Comparison of ENCODE assay signal across 31 cellular contexts in the genomic region with DNA sequence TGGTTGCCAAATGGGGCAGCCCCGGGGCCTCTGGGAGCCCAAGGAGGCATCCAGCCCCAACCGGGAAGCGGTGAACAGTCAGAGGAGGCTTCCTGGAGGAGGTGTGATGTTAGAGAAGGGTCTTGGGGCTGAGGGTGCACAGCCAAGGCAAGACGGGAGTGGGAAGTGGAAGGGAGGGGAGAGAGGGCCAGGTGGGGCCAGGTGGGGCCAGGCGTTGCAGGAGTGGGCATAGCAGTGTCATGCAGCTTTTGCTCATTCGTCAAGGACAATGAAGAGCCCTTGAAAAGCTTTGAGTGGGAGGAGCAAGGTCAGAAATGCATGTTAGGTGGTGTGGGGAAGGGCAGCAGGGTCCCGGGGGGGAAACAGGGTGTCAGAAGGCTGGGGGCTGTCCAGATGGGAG. TPM values are rescaled to one million over a fixed set of nuclear protein-coding genes. Genes with fewer than 3 reads are reported as not detected.
DNase-seq lines count a peak whose midpoint lies in the region; ATAC-seq and TF ChIP-seq lines count a peak whose summit lies in the region.
"Had no signal": no experiment of that assay in that cellular context is flagged by ENCODE, and none has a peak within 500 bp of the region (broad histone marks: within the 10 kb centered on the region; RNA-seq: fewer than 3 reads in every experiment).

No MANE protein-coding gene starts in this region.

- H3K36me3 ChIP-seq in CD8-positive, alpha-beta T cell (ENCODE audit: insufficient read depth, low read length), result no peaks in the 10 kb centered on the region
- H3K36me3 ChIP-seq in endodermal cell (ENCODE audit: control insufficient read depth, insufficient read depth, low read length) (no peaks in the 10 kb centered on the region), esophagus muscularis mucosa (no peaks in the 10 kb centered on the region)
- H3K36me3 ChIP-seq: heart right ventricle, ovary, SJSA1, spleen, upper lobe of left lung had no signal

- peaks cover 6% of the 10 kb centered on the region for H3K23me2 ChIP-seq in H9 (ENCODE audit: insufficient read length, low read depth, low read length, poor library complexity, severe bottlenecking)

- no peak overlapping the region for H3K23ac ChIP-seq in H9 (ENCODE audit: insufficient read length, low read depth, low read length)

- H3K36me3 Mint-ChIP-seq in CD8-positive, alpha-beta T cell, result no peaks in the 10 kb centered on the region
- peaks cover 0 to 15% (median 9%) of the 10 kb centered on the region in 3 experiments; a peak in 3 of 7 replicates for H3K36me3 Mint-ChIP-seq in H9 (ENCODE audit: insufficient read depth in 1 of 3, low read depth in 3 of 3)
- H3K36me3 Mint-ChIP-seq in endodermal cell (ENCODE audit: low read depth), result peaks cover 19% of the 10 kb centered on the region
- no peaks in the 10 kb centered on the region for H3K36me3 Mint-ChIP-seq in nephron (ENCODE audit: low read depth)
- no peaks in the 10 kb centered on the region for H3K36me3 Mint-ChIP-seq in natural killer cell
- H3K36me3 Mint-ChIP-seq: activated CD4-positive, alpha-beta memory T cell treated with anti-CD3 and anti-CD28 coated beads for 36 hours; T-cell had no signal

- no peak overlapping the region for H4K91ac ChIP-seq in H9 (ENCODE audit: insufficient read length, low read depth, low read length)

- H4K8ac ChIP-seq in H9 (replicated peaks; ENCODE audit: insufficient read length, low read depth, low read length), result no peak overlapping the region

- H3K9ac ChIP-seq in H9 (ENCODE audit: extremely low read depth, insufficient read length, low read length) (no peak overlapping the region), endodermal cell (ENCODE audit: extremely low read depth, low read length, poor library complexity, severe bottlenecking) (no peak overlapping the region)

- no peak overlapping the region for H3K4me3 ChIP-seq in CD8-positive, alpha-beta T cell (ENCODE audit: low read depth, low read length)
- H3K4me3 ChIP-seq in endodermal cell (ENCODE audit: low read length) (peak overlapping the region; percentile 83), esophagus muscularis mucosa (no peak overlapping the region)
- H3K4me3 ChIP-seq: heart right ventricle, ovary, SJSA1, spleen had no signal

- H2BK15ac ChIP-seq in H9 (ENCODE audit: low read depth, low read length), result no peak overlapping the region

- peaks cover 16% of the 10 kb centered on the region for H3K27me3 ChIP-seq in CD8-positive, alpha-beta T cell (ENCODE audit: insufficient read depth, low read length)
- H3K27me3 ChIP-seq in H9 (ENCODE audit: insufficient read depth, low read length) (no peaks in the 10 kb centered on the region), endodermal cell (ENCODE audit: control insufficient read depth, insufficient read depth, low read length, poor library complexity, severe bottlenecking) (no peaks in the 10 kb centered on the region), esophagus muscularis mucosa (peaks cover 0 to 80% (median 32%) of the 10 kb centered on the region in 4 donors)
- H3K27me3 ChIP-seq: ovary had no signal

- ATAC-seq in CD8-positive, alpha-beta T cell, result no peak
- no peak for ATAC-seq in natural killer cell
- no peak for ATAC-seq in sciatic nerve
- ATAC-seq: left cardiac atrium, right cardiac atrium, T-cell had no signal

- H4K5ac ChIP-seq in H9 (ENCODE audit: insufficient read length, low read depth, low read length), result no peak overlapping the region

- H3K27me3 Mint-ChIP-seq in CD8-positive, alpha-beta T cell (ENCODE audit: low read depth), result peaks cover 42% of the 10 kb centered on the region
- peaks cover 3% of the 10 kb centered on the region for H3K27me3 Mint-ChIP-seq in H9 (ENCODE audit: low read depth)
- H3K27me3 Mint-ChIP-seq in endodermal cell (ENCODE audit: insufficient read depth), result no peaks in the 10 kb centered on the region
- H3K27me3 Mint-ChIP-seq in nephron (ENCODE audit: low read depth), result peaks cover 7% of the 10 kb centered on the region
- peaks cover 40 to 44% of the 10 kb centered on the region in 2 donors for H3K27me3 Mint-ChIP-seq in natural killer cell (ENCODE audit: low read depth in 2 of 2)

- no peak overlapping the region for H3K56ac ChIP-seq in H9 (ENCODE audit: insufficient read length, low read depth, low read length)

- no peaks in the 10 kb centered on the region for H4K20me1 ChIP-seq in H9 (ENCODE audit: control insufficient read depth, insufficient read depth, insufficient read length)

- no peak overlapping the region for H3K14ac ChIP-seq in H9 (ENCODE audit: insufficient read depth, low read length)

- no peak overlapping the region for H2BK5ac ChIP-seq in H9 (ENCODE audit: insufficient read length, low read length)

- H2AFZ ChIP-seq in H9 (ENCODE audit: low read length), result no peak overlapping the region

- peak overlapping the region; percentile 29 for H3K4me3 Mint-ChIP-seq in CD8-positive, alpha-beta T cell
- H3K4me3 Mint-ChIP-seq in H9, result peak overlapping the region; percentile 77 to 84
- peak overlapping the region; percentile 75 for H3K4me3 Mint-ChIP-seq in endodermal cell
- H3K4me3 Mint-ChIP-seq in nephron, result peak overlapping the region; percentile 84 to 90 (median 86)
- no peak overlapping the region for H3K4me3 Mint-ChIP-seq in natural killer cell
- H3K4me3 Mint-ChIP-seq: activated CD4-positive, alpha-beta memory T cell treated with anti-CD3 and anti-CD28 coated beads for 36 hours; activated T-helper 1 cell treated with anti-CD3 and anti-CD28 coated beads, Interleukin-12 subunit alpha, Interleukin-12 subunit beta, Interleukin-2, Interleukin-4 antibody, amounts not matched to agents 30 ng/mL and 10 ng/mL and 1 ng/mL, durations not matched to agents 14 hours and 24 hours and 36 hours had no signal

- no peak for TF ChIP-seq CTCF in CD8-positive, alpha-beta T cell (IDR thresholded peaks at IDR 0.05)
- TF ChIP-seq CTCF in H9 (conservative IDR thresholded peaks at IDR 0.05) (no peak), endodermal cell (conservative IDR thresholded peaks at IDR 0.05) (no peak), nephron (IDR thresholded peaks at IDR 0.05; ENCODE audit: unreplicated experiment in 3 of 3) (no peak), esophagus muscularis mucosa (IDR thresholded peaks at IDR 0.05) (no peak), natural killer cell (IDR thresholded peaks at IDR 0.05) (no peak)

- CTCF ChIA-PET in CD8-positive, alpha-beta T cell (lab: Charles Lee), result no interaction called here

- H3K4me1 ChIP-seq in CD8-positive, alpha-beta T cell (ENCODE audit: insufficient read depth, low read length), result peaks cover 8% of the 10 kb centered on the region
- no peaks in the 10 kb centered on the region for H3K4me1 ChIP-seq in H9 (ENCODE audit: insufficient read depth, low read length)
- no peaks in the 10 kb centered on the region for H3K4me1 ChIP-seq in endodermal cell (ENCODE audit: control insufficient read depth, insufficient read depth, low read length)
- peaks cover 10 to 17% (median 16%) of the 10 kb centered on the region in 4 donors for H3K4me1 ChIP-seq in esophagus muscularis mucosa
- H3K4me1 ChIP-seq: SJSA1 had no signal

- DNase-seq in CD8-positive, alpha-beta T cell, result no peak
- DNase-seq in H9, result no peak
- no peak for DNase-seq in endodermal cell
- no peak for DNase-seq in esophagus muscularis mucosa (ENCODE audit: extremely low spot score)
- no peak for DNase-seq in natural killer cell
- no peak for DNase-seq in sciatic nerve (ENCODE audit: low spot score)
- DNase-seq in SHP77 treated with DMSO at 0.1 percent for 48 hours (lab: John Stamatoyannopoulos, UW), result no peak
- DNase-seq: ACHN; activated CD4-positive, alpha-beta memory T cell treated with anti-CD3 and anti-CD28 coated beads for 36 hours; activated CD4-positive, CD25-positive, alpha-beta regulatory T cell treated with anti-CD3 and anti-CD28 coated beads, Interleukin-2, amount 50 U/mL, for 72 hours; activated CD8-positive, alpha-beta memory T cell treated with anti-CD3 and anti-CD28 coated beads, Interleukin-2, amount 50 U/mL, for 4 hours; activated naive CD4-positive, alpha-beta T cell treated with anti-CD3 and anti-CD28 coated beads, Interleukin-2, amount 50 U/mL, for 16 hours; DND-41; foreskin fibroblast; heart right ventricle; left cardiac atrium; MV-4-11; NCI-H526; right cardiac atrium; spleen; stimulated activated CD4-positive, alpha-beta T cell treated with anti-CD3 and anti-CD28 coated beads, Interleukin-2, amount 100 ng/mL, for 48 hours; T-cell had no signal

- H3K27ac ChIP-seq in CD8-positive, alpha-beta T cell (ENCODE audit: low read depth, low read length), result no peak overlapping the region
- H3K27ac ChIP-seq in H9 (ENCODE audit: insufficient read length, low read depth, low read length) (no peak overlapping the region), endodermal cell (ENCODE audit: low read depth, low read length) (no peak overlapping the region), esophagus muscularis mucosa (replicated peaks in 1 of 4) (no peak overlapping the region)
- H3K27ac ChIP-seq: heart right ventricle, ovary, SJSA1, spleen had no signal

- no peaks in the 10 kb centered on the region for H3K79me2 ChIP-seq in H9 (ENCODE audit: insufficient read depth, low read length)

- no peak overlapping the region for H2BK120ac ChIP-seq in H9 (ENCODE audit: low read depth, low read length, poor library complexity, severe bottlenecking)

- H2BK12ac ChIP-seq in H9 (ENCODE audit: insufficient read length, low read depth, low read length), result no peak overlapping the region

- H3K4me2 ChIP-seq in H9 (ENCODE audit: insufficient read depth, insufficient read length, low read length), result no peak overlapping the region

- H3K9me3 ChIP-seq in CD8-positive, alpha-beta T cell (ENCODE audit: low read length), result no peaks in the 10 kb centered on the region
- H3K9me3 ChIP-seq in H9 (ENCODE audit: control insufficient read depth, low read depth, low read length) (no peaks in the 10 kb centered on the region), endodermal cell (ENCODE audit: control insufficient read depth, low read length) (no peaks in the 10 kb centered on the region), esophagus muscularis mucosa (no peaks in the 10 kb centered on the region)
- H3K9me3 ChIP-seq: heart right ventricle, ovary, SJSA1, spleen, upper lobe of left lung had no signal

- H3K79me1 ChIP-seq in H9 (ENCODE audit: insufficient read depth, low read depth, low read length, poor library complexity, severe bottlenecking), result no peaks in the 10 kb centered on the region

- TF ChIP-seq POLR2A in esophagus muscularis mucosa (IDR thresholded peaks at IDR 0.05; ENCODE audit: low read depth), result no peak

- no peak overlapping the region for H2BK20ac ChIP-seq in H9 (ENCODE audit: low read depth, low read length, poor library complexity, severe bottlenecking)

- H3T11ph ChIP-seq in H9 (ENCODE audit: low read length), result no peak overlapping the region

- no peak for TF ChIP-seq EP300 in esophagus muscularis mucosa (IDR thresholded peaks at IDR 0.05)

- no CpG with 5 or more reads among the region's 7 CpGs for WGBS in H9 (ENCODE audit: extremely low coverage, insufficient read length, low lambda C conversion rate)
- WGBS in endodermal cell (ENCODE audit: insufficient coverage in 1 of 2, insufficient read length in 1 of 2), 2 experiments, result 77 to 87% methylated on average over 7 of the region's 7 CpGs
- 42% methylated on average over 7 of the region's 7 CpGs for WGBS in esophagus muscularis mucosa

- no peak overlapping the region for H3K18ac ChIP-seq in H9 (ENCODE audit: insufficient read length, low read depth, low read length)

- intact Hi-C loops in CD8-positive, alpha-beta T cell (cut with DNase I, micrococcal nuclease), result no loop called here
- intact Hi-C loops in esophagus muscularis mucosa (cut with DNase I) (no loop called here), natural killer cell (cut with micrococcal nuclease) (no loop called here), sciatic nerve (cut with DNase I) (no loop called here)

- H3K9me3 Mint-ChIP-seq in CD8-positive, alpha-beta T cell, result no peaks in the 10 kb centered on the region
- H3K9me3 Mint-ChIP-seq in H9, result no peaks in the 10 kb centered on the region
- H3K9me3 Mint-ChIP-seq in endodermal cell, result no peaks in the 10 kb centered on the region
- no peaks in the 10 kb centered on the region for H3K9me3 Mint-ChIP-seq in nephron
- H3K9me3 Mint-ChIP-seq in natural killer cell, result no peaks in the 10 kb centered on the region
- H3K9me3 Mint-ChIP-seq: activated CD4-positive, alpha-beta memory T cell treated with anti-CD3 and anti-CD28 coated beads for 36 hours; activated T-helper 1 cell treated with anti-CD3 and anti-CD28 coated beads, Interleukin-12 subunit alpha, Interleukin-12 subunit beta, Interleukin-2, Interleukin-4 antibody, amounts not matched to agents 30 ng/mL and 10 ng/mL and 1 ng/mL, durations not matched to agents 14 hours and 24 hours and 36 hours; T-cell had no signal

- no peak overlapping the region for H3K27ac Mint-ChIP-seq in CD8-positive, alpha-beta T cell
- peak overlapping the region in 2 of 3 experiments; percentile 61 to 86; a peak in 2 of 7 replicates for H3K27ac Mint-ChIP-seq in H9
- H3K27ac Mint-ChIP-seq in endodermal cell, result no peak overlapping the region
- peak overlapping the region in 2 of 3 experiments; percentile 55 to 84 for H3K27ac Mint-ChIP-seq in nephron
- H3K27ac Mint-ChIP-seq in natural killer cell, result no peak overlapping the region
- H3K27ac Mint-ChIP-seq: activated CD4-positive, alpha-beta memory T cell treated with anti-CD3 and anti-CD28 coated beads for 36 hours; activated T-helper 1 cell treated with anti-CD3 and anti-CD28 coated beads, Interleukin-12 subunit alpha, Interleukin-12 subunit beta, Interleukin-2, Interleukin-4 antibody, amounts not matched to agents 30 ng/mL and 10 ng/mL and 1 ng/mL, durations not matched to agents 14 hours and 24 hours and 36 hours had no signal

- H3K4me1 Mint-ChIP-seq in CD8-positive, alpha-beta T cell (ENCODE audit: low read depth), result peaks cover 8% of the 10 kb centered on the region
- H3K4me1 Mint-ChIP-seq in H9 (peaks cover 32 to 47% of the 10 kb centered on the region in 2 experiments), endodermal cell (peaks cover 16% of the 10 kb centered on the region), nephron (peaks cover 39% of the 10 kb centered on the region), natural killer cell (peaks cover 5 to 13% of the 10 kb centered on the region in 2 donors)

- H2AK5ac ChIP-seq in H9 (ENCODE audit: insufficient read length, low read length), result no peak overlapping the region

- POLR2A ChIA-PET in CD8-positive, alpha-beta T cell (lab: Charles Lee), result no interaction called here

- no peak overlapping the region for H3K4ac ChIP-seq in H9 (ENCODE audit: low read depth, low read length)

RNA-seq across cellular contexts. Expression of gene FBN3, which starts 1.8 kb away (rescaled TPM):
- total RNA-seq in CD8-positive, alpha-beta T cell, result under 1 TPM; 0.03 to 0.06 TPM
- total RNA-seq in H9 (2021) (24.9 and 31.0 TPM in 2 replicates), endodermal cell (100 to 1,000 TPM; 105 to 143 TPM), esophagus muscularis mucosa (under 1 TPM in 1 of 4 donors, not detected in 3; under 0.01 TPM), natural killer cell (under 1 TPM in 1 of 3 donors, not detected in 2; 0.25 TPM), sciatic nerve (0.85 TPM)
- polyA plus RNA-seq in endodermal cell (2013, experiment 1 of 2), result 19.4 TPM
- polyA plus RNA-seq in endodermal cell (2013, experiment 2 of 2), result 21.4 TPM
- total RNA-seq: activated CD4-positive, alpha-beta memory T cell treated with anti-CD3 and anti-CD28 coated beads for 36 hours; activated T-helper 1 cell treated with anti-CD3 and anti-CD28 coated beads, Interleukin-12 subunit alpha, Interleukin-12 subunit beta, Interleukin-2, Interleukin-4 antibody, amounts not matched to agents 30 ng/mL and 10 ng/mL and 1 ng/mL, durations not matched to agents 14 hours and 24 hours and 36 hours; bronchial epithelial cell; left cardiac atrium; LHCN-M2; mesenteric fat pad; right cardiac atrium; SJSA1; spleen had no signal
- polyA plus RNA-seq: BJ, heart right ventricle, right cardiac atrium had no signal

Comparison
In these comparisons a context has a peak if more than half of its experiments do, and no peak if none do; other contexts are left out.
1. H3K27ac Mint-ChIP-seq: peak in H9 (2 of 3) and nephron (2 of 3); none in CD8-positive, alpha-beta T cell (single experiment), endodermal cell (single experiment) and natural killer cell (0 of 2).
2. RNA of gene FBN3, which starts 1.8 kb away (total RNA-seq): 105 to 143 TPM in endodermal cell and 24.9 to 31.0 TPM in H9; 0.85 TPM in sciatic nerve (single experiment), 0.03 to 0.06 TPM in CD8-positive, alpha-beta T cell, under 0.01 TPM in esophagus muscularis mucosa and 0.25 TPM in natural killer cell; every median in the first group is over 10 times any median in the second.